ENCODE assay signal across 1 cellular context in the genomic region with DNA sequence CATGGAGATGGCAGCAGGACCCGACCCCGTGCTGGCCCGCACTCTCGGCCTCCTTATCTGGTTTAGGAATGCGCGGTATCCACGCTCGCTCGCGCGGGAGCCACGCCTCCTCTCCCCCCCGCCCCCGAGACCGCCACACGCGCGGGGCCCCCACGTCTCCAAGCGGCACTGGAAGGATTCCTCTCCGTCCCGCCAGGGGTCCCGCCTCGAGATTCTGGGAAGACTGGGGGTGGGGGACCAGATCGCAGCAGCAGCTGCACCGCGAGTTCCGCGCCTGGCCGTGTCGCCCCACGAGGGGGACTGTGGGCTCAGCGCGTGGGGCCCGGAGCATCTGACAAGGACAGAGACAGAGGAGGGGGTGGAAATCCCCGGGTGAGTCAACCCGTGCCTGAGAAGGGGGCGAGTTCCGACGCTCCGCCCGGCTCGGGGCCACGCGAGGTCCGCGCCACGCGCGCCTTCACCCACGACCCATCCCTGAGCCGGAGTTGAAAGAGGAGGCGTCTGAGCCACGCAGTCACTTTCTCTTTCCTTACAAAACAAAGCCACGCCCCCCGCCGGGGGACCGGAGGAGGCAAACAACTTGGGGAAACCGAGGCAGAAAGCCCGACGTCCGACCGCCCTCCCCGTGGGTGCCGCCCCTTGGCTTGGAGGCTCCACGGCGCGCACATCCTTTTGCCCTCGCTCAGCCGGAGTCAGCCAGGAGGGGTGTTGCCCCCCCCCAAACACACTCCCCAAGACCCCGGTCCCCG.
A peak's percentile ranks its signal among the peaks of the same experiment; 100 is the strongest.
TF ChIP-seq lines count a peak whose summit lies in the region.

No MANE protein-coding gene starts in this region.

TF ChIP-seq in HEK293, 187 proteins besides CTCF, POLR2A, EP300 and RAD21 (continued from another document and continues in another):
- TF ChIP-seq ZBTB20 (tag by site-specific recombination; IDR thresholded peaks at IDR 0.05): no peak
- no peak for TF ChIP-seq ZNF335 (tag by site-specific recombination; conservative IDR thresholded peaks at IDR 0.05)
- TF ChIP-seq, protein P1, sequence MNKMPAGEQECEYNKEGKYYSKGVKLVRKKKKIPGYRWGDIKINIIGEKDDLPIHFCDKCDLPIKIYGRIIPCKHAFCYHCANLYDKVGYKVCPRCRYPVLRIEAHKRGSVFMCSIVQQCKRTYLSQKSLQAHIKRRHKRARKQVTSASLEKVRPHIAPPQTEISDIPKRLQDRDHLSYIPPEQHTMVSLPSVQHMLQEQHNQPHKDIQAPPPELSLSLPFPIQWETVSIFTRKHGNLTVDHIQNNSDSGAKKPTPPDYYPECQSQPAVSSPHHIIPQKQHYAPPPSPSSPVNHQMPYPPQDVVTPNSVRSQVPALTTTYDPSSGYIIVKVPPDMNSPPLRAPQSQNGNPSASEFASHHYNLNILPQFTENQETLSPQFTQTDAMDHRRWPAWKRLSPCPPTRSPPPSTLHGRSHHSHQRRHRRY (tag by site-specific recombination; IDR thresholded peaks at IDR 0.05): no peak
- TF ChIP-seq, protein P2, sequence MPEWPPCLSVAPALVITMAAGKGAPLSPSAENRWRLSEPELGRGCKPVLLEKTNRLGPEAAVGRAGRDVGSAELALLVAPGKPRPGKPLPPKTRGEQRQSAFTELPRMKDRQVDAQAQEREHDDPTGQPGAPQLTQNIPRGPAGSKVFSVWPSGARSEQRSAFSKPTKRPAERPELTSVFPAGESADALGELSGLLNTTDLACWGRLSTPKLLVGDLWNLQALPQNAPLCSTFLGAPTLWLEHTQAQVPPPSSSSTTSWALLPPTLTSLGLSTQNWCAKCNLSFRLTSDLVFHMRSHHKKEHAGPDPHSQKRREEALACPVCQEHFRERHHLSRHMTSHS (tag by site-specific recombination; IDR thresholded peaks at IDR 0.05): no peak
- TF ChIP-seq, protein P3, sequence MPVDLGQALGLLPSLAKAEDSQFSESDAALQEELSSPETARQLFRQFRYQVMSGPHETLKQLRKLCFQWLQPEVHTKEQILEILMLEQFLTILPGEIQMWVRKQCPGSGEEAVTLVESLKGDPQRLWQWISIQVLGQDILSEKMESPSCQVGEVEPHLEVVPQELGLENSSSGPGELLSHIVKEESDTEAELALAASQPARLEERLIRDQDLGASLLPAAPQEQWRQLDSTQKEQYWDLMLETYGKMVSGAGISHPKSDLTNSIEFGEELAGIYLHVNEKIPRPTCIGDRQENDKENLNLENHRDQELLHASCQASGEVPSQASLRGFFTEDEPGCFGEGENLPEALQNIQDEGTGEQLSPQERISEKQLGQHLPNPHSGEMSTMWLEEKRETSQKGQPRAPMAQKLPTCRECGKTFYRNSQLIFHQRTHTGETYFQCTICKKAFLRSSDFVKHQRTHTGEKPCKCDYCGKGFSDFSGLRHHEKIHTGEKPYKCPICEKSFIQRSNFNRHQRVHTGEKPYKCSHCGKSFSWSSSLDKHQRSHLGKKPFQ (tag by site-specific recombination; IDR thresholded peaks at IDR 0.05): no peak
- no peak for TF ChIP-seq ZNF391 (tag by site-specific recombination; IDR thresholded peaks at IDR 0.05; ENCODE audit: borderline replicate concordance, low read depth)
- TF ChIP-seq, protein P4, sequence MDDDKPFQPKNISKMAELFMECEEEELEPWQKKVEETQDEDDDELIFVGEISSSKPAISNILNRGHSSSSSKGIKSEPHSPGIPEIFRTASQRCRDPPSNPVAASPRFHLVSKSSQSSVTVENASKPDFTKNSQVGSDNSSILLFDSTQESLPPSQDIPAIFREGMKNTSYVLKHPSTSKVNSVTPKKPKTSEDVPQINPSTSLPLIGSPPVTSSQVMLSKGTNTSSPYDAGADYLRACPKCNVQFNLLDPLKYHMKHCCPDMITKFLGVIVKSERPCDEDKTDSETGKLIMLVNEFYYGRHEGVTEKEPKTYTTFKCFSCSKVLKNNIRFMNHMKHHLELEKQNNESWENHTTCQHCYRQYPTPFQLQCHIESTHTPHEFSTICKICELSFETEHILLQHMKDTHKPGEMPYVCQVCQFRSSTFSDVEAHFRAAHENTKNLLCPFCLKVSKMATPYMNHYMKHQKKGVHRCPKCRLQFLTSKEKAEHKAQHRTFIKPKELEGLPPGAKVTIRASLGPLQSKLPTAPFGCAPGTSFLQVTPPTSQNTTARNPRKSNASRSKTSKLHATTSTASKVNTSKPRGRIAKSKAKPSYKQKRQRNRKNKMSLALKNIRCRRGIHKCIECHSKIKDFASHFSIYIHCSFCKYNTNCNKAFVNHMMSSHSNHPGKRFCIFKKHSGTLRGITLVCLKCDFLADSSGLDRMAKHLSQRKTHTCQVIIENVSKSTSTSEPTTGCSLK (tag by site-specific recombination; IDR thresholded peaks at IDR 0.05): no peak
- TF ChIP-seq ZNF423 (tag by site-specific recombination; IDR thresholded peaks at IDR 0.05): no peak
- no peak for TF ChIP-seq ZSCAN30 (tag by site-specific recombination; IDR thresholded peaks at IDR 0.05)
- 0 out of 2 replicates have a peak, but pooled peaks have one; percentile 37 for TF ChIP-seq ZBTB48 (tag by site-specific recombination; IDR thresholded peaks at IDR 0.05)
- no peak for TF ChIP-seq KLF8 (tag by site-specific recombination; IDR thresholded peaks at IDR 0.05)
- TF ChIP-seq SP3 (tag by site-specific recombination; IDR thresholded peaks at IDR 0.05): no peak
- TF ChIP-seq ZNF114 (tag by site-specific recombination; IDR thresholded peaks at IDR 0.05): no peak
- TF ChIP-seq FEZF1 (tag by site-specific recombination; IDR thresholded peaks at IDR 0.05): no peak
- no peak for TF ChIP-seq ZBTB8A (tag by site-specific recombination; IDR thresholded peaks at IDR 0.05)
- peak; percentile 67 for TF ChIP-seq EGR2 (tag by site-specific recombination; IDR thresholded peaks at IDR 0.05; ENCODE audit: low read depth)
- TF ChIP-seq TCF7L2 (IDR thresholded peaks at IDR 0.05; ENCODE audit: borderline replicate concordance, low read depth, low read length): no peak
- no peak for TF ChIP-seq ZNF426 (tag by site-specific recombination; IDR thresholded peaks at IDR 0.05)
- TF ChIP-seq, protein P5, sequence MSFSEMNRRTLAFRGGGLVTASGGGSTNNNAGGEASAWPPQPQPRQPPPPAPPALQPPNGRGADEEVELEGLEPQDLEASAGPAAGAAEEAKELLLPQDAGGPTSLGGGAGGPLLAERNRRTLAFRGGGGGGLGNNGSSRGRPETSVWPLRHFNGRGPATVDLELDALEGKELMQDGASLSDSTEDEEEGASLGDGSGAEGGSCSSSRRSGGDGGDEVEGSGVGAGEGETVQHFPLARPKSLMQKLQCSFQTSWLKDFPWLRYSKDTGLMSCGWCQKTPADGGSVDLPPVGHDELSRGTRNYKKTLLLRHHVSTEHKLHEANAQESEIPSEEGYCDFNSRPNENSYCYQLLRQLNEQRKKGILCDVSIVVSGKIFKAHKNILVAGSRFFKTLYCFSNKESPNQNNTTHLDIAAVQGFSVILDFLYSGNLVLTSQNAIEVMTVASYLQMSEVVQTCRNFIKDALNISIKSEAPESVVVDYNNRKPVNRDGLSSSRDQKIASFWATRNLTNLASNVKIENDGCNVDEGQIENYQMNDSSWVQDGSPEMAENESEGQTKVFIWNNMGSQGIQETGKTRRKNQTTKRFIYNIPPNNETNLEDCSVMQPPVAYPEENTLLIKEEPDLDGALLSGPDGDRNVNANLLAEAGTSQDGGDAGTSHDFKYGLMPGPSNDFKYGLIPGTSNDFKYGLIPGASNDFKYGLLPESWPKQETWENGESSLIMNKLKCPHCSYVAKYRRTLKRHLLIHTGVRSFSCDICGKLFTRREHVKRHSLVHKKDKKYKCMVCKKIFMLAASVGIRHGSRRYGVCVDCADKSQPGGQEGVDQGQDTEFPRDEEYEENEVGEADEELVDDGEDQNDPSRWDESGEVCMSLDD (tag by site-specific recombination; IDR thresholded peaks at IDR 0.05): no peak
- TF ChIP-seq ZNF121 (tag by site-specific recombination; IDR thresholded peaks at IDR 0.05): no peak
- TF ChIP-seq ZNF501 (tag by site-specific recombination; IDR thresholded peaks at IDR 0.05): no peak
- TF ChIP-seq, protein P6, sequence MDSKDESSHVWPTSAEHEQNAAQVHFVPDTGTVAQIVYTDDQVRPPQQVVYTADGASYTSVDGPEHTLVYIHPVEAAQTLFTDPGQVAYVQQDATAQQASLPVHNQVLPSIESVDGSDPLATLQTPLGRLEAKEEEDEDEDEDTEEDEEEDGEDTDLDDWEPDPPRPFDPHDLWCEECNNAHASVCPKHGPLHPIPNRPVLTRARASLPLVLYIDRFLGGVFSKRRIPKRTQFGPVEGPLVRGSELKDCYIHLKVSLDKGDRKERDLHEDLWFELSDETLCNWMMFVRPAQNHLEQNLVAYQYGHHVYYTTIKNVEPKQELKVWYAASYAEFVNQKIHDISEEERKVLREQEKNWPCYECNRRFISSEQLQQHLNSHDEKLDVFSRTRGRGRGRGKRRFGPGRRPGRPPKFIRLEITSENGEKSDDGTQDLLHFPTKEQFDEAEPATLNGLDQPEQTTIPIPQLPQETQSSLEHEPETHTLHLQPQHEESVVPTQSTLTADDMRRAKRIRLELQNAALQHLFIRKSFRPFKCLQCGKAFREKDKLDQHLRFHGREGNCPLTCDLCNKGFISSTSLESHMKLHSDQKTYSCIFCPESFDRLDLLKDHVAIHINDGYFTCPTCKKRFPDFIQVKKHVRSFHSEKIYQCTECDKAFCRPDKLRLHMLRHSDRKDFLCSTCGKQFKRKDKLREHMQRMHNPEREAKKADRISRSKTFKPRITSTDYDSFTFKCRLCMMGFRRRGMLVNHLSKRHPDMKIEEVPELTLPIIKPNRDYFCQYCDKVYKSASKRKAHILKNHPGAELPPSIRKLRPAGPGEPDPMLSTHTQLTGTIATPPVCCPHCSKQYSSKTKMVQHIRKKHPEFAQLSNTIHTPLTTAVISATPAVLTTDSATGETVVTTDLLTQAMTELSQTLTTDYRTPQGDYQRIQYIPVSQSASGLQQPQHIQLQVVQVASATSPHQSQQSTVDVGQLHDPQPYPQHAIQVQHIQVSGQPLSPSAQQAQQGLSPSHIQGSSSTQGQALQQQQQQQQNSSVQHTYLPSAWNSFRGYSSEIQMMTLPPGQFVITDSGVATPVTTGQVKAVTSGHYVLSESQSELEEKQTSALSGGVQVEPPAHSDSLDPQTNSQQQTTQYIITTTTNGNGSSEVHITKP (tag by site-specific recombination; IDR thresholded peaks at IDR 0.05): 0 out of 2 replicates have a peak, but pooled peaks have one; percentile 6
- TF ChIP-seq ZBTB21 (tag by site-specific recombination; IDR thresholded peaks at IDR 0.05): no peak
- no peak for TF ChIP-seq ZNF433 (tag by site-specific recombination; IDR thresholded peaks at IDR 0.05; ENCODE audit: low read depth)
- no peak for TF ChIP-seq ZNF214 (tag by site-specific recombination; IDR thresholded peaks at IDR 0.05; ENCODE audit: borderline replicate concordance)
- TF ChIP-seq, protein P7, sequence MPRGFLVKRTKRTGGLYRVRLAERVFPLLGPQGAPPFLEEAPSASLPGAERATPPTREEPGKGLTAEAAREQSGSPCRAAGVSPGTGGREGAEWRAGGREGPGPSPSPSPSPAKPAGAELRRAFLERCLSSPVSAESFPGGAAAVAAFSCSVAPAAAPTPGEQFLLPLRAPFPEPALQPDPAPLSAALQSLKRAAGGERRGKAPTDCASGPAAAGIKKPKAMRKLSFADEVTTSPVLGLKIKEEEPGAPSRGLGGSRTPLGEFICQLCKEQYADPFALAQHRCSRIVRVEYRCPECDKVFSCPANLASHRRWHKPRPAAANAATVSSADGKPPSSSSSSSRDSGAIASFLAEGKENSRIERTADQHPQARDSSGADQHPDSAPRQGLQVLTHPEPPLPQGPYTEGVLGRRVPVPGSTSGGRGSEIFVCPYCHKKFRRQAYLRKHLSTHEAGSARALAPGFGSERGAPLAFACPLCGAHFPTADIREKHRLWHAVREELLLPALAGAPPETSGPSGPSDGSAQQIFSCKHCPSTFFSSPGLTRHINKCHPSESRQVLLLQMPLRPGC (tag by site-specific recombination; IDR thresholded peaks at IDR 0.05): no peak
- TF ChIP-seq ZNF561 (tag by site-specific recombination; IDR thresholded peaks at IDR 0.05; ENCODE audit: borderline replicate concordance): no peak
- no peak for TF ChIP-seq ZNF169 (tag by site-specific recombination; IDR thresholded peaks at IDR 0.05)
- no peak for TF ChIP-seq ZNF701 (tag by site-specific recombination; IDR thresholded peaks at IDR 0.05)
- TF ChIP-seq, protein P8, sequence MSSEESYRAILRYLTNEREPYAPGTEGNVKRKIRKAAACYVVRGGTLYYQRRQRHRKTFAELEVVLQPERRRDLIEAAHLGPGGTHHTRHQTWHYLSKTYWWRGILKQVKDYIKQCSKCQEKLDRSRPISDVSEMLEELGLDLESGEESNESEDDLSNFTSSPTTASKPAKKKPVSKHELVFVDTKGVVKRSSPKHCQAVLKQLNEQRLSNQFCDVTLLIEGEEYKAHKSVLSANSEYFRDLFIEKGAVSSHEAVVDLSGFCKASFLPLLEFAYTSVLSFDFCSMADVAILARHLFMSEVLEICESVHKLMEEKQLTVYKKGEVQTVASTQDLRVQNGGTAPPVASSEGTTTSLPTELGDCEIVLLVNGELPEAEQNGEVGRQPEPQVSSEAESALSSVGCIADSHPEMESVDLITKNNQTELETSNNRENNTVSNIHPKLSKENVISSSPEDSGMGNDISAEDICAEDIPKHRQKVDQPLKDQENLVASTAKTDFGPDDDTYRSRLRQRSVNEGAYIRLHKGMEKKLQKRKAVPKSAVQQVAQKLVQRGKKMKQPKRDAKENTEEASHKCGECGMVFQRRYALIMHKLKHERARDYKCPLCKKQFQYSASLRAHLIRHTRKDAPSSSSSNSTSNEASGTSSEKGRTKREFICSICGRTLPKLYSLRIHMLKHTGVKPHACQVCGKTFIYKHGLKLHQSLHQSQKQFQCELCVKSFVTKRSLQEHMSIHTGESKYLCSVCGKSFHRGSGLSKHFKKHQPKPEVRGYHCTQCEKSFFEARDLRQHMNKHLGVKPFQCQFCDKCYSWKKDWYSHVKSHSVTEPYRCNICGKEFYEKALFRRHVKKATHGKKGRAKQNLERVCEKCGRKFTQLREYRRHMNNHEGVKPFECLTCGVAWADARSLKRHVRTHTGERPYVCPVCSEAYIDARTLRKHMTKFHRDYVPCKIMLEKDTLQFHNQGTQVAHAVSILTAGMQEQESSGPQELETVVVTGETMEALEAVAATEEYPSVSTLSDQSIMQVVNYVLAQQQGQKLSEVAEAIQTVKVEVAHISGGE (tag by site-specific recombination; conservative IDR thresholded peaks at IDR 0.05; ENCODE audit: low read depth): no peak
- no peak for TF ChIP-seq ZNF571 (tag by site-specific recombination; IDR thresholded peaks at IDR 0.05)
- no peak for TF ChIP-seq OVOL3 (tag by site-specific recombination; IDR thresholded peaks at IDR 0.05)
- peak; percentile 53 for TF ChIP-seq GLIS2 (tag by site-specific recombination; IDR thresholded peaks at IDR 0.05)
- peak; percentile 19; the same call in 1 of the 2 replicates for TF ChIP-seq ZEB2 (tag by site-specific recombination; IDR thresholded peaks at IDR 0.05)
- no peak for TF ChIP-seq ZNF660 (tag by site-specific recombination; IDR thresholded peaks at IDR 0.05)
- TF ChIP-seq ZNF132 (tag by site-specific recombination; IDR thresholded peaks at IDR 0.05; ENCODE audit: borderline replicate concordance): no peak
